23 cellular contexts compared by ENCODE assay signal in genomic region chr3:10915395-10915794, GRCh38.
"Had no signal": no experiment of that assay in that cellular context is flagged by ENCODE, and none has a peak within 500 bp of the region (broad histone marks: within the 10 kb centered on the region; RNA-seq: fewer than 3 reads in every experiment).

No MANE protein-coding gene starts in this region.

- H3K4me2 ChIP-seq: neural progenitor cell had no signal

- H3K36me3 ChIP-seq: left lung, lower lobe of right lung, neural progenitor cell, ovary, prostate gland, tibial nerve, uterus had no signal

- ATAC-seq: left colon; left lung; lower lobe of right lung; naive thymus-derived CD8-positive, alpha-beta T cell; sciatic nerve; stimulated activated naive B cell treated with anti-CD40 and anti-IgM and Interleukin-4, amounts not matched to agents 10 μg/mL and 1 μg/mL and 100 μg/mL, for 72 hours; stimulated activated naive CD8-positive, alpha-beta T cell treated with anti-CD3 and anti-CD28 coated beads, Interleukin-15, Interleukin-2, amounts not matched to agents 100 U/mL and 50 U/mL, for 24 hours had no signal

- H3K27ac Mint-ChIP-seq: naive thymus-derived CD8-positive, alpha-beta T cell; nephron; neural progenitor cell; stimulated activated naive B cell treated with anti-CD40 and anti-IgM and Interleukin-4, amounts not matched to agents 10 μg/mL and 1 μg/mL and 100 μg/mL, for 72 hours; type B pancreatic cell had no signal

- H3K27me3 ChIP-seq: ovary, tibial nerve, uterus had no signal

- H3K9ac ChIP-seq: neural progenitor cell had no signal

- H2AFZ ChIP-seq: neural progenitor cell had no signal

- H3K4me1 ChIP-seq: left lung, lower lobe of right lung, prostate gland, tibial nerve, uterus had no signal

- H3K4me1 Mint-ChIP-seq: naive thymus-derived CD8-positive, alpha-beta T cell; nephron; stimulated activated naive B cell treated with anti-CD40 and anti-IgM and Interleukin-4, amounts not matched to agents 10 μg/mL and 1 μg/mL and 100 μg/mL, for 72 hours had no signal

- DNase-seq: hippocampal formation; kidney; left colon; left lung; lower lobe of right lung; mammary epithelial cell; mesenchymal stem cell; naive thymus-derived CD8-positive, alpha-beta T cell; ovary; stimulated activated CD4-positive, alpha-beta T cell treated with anti-CD3 and anti-CD28 coated beads, Interleukin-12 subunit alpha, Interleukin-12 subunit beta, amount 100 ng/mL, for 4 hours; stimulated activated CD4-positive, alpha-beta T cell treated with anti-CD3 and anti-CD28 coated beads, Interleukin-15, amount 100 ng/mL, for 24 hours; stimulated activated CD4-positive, alpha-beta T cell treated with anti-CD3 and anti-CD28 coated beads, Interleukin-2, amount 100 ng/mL, for 24 hours; stimulated activated CD4-positive, alpha-beta T cell treated with anti-CD3 and anti-CD28 coated beads, Interleukin-4, amount 100 ng/mL, for 1 hour; stimulated activated naive B cell treated with anti-CD40 and anti-IgM and Interleukin-4, amounts not matched to agents 10 μg/mL and 1 μg/mL and 100 μg/mL, for 72 hours; stimulated activated naive CD8-positive, alpha-beta T cell treated with anti-CD3 and anti-CD28 coated beads, Interleukin-15, Interleukin-2, amounts not matched to agents 100 U/mL and 50 U/mL, for 24 hours; uterus had no signal

- H3K4me3 Mint-ChIP-seq: naive thymus-derived CD8-positive, alpha-beta T cell; nephron; neural progenitor cell; stimulated activated naive B cell treated with anti-CD40 and anti-IgM and Interleukin-4, amounts not matched to agents 10 μg/mL and 1 μg/mL and 100 μg/mL, for 72 hours; type B pancreatic cell had no signal

- H3K4me3 ChIP-seq: left lung, lower lobe of right lung, neural progenitor cell, ovary, prostate gland, skin epidermis, tibial nerve, uterus had no signal

- H3K27ac ChIP-seq: left lung, lower lobe of right lung, neural progenitor cell, ovary, prostate gland, skin epidermis, tibial nerve, uterus had no signal

- H3K9me3 ChIP-seq: left lung, lower lobe of right lung, ovary, prostate gland, uterus had no signal

- H3K9me3 Mint-ChIP-seq: nephron; stimulated activated naive B cell treated with anti-CD40 and anti-IgM and Interleukin-4, amounts not matched to agents 10 μg/mL and 1 μg/mL and 100 μg/mL, for 72 hours; type B pancreatic cell had no signal
